Comparison of ENCODE assay signal across 8 cellular contexts in genomic region chr4:153785830-153786721, GRCh38. TPM values are rescaled to one million over a fixed set of nuclear protein-coding genes. Genes with fewer than 3 reads are reported as not detected.
DNase-seq lines count a peak whose midpoint lies in the region; ATAC-seq and TF ChIP-seq lines count a peak whose summit lies in the region.

No MANE protein-coding gene starts in this region.

- peak; percentile 7 for DNase-seq in NCI-H748 (lab: John Stamatoyannopoulos, UW; ENCODE audit: unreplicated experiment)
- no peak for DNase-seq in NCI-H748 treated with DMSO at 0.1 percent for 48 hours (lab: John Stamatoyannopoulos, UW)
- no peak for DNase-seq in NT2/D1 (ENCODE audit: low read depth, low spot score)
- peak; percentile 45 for DNase-seq in epithelial cell of esophagus (ENCODE audit: low read depth)
- DNase-seq in sciatic nerve (ENCODE audit: low spot score), result no peak
- no peak for DNase-seq in activated effector memory CD4-positive, alpha-beta T cell treated with Interleukin-2 at 50 U/mL for 16 hours

- H3K9me3 ChIP-seq in NT2/D1 (ENCODE audit: insufficient read depth, low read length), result no peaks in the 10 kb centered on the region

- intact Hi-C loops in sciatic nerve (cut with DNase I), result no loop called here

- peak overlapping the region in 2 of 21 experiments; percentile 24 to 79 for H3K27ac ChIP-seq in skin epidermis

- H3K36me3 ChIP-seq in NT2/D1 (ENCODE audit: insufficient read depth, insufficient read length, low read length), result peaks cover 31% of the 10 kb centered on the region

- H3K4me1 ChIP-seq in NT2/D1 (ENCODE audit: insufficient read depth, insufficient read length), result peaks cover 3% of the 10 kb centered on the region

- peak overlapping the region; percentile 37 for H3K9ac ChIP-seq in NT2/D1 (ENCODE audit: insufficient read length, low read depth)

- TF ChIP-seq CTCF in epithelial cell of esophagus (IDR thresholded peaks at IDR 0.05; ENCODE audit: insufficient read depth, low read depth, low read length, missing control alignments), result peak; percentile 39

- no peaks in the 10 kb centered on the region for H3K27me3 ChIP-seq in NT2/D1 (ENCODE audit: insufficient read depth, insufficient read length)

- H3K4me3 ChIP-seq in NT2/D1 (ENCODE audit: insufficient read length, low read depth) (peak overlapping the region; percentile 90), epithelial cell of esophagus (ENCODE audit: low read length) (no peak overlapping the region), skin epidermis (peak overlapping the region in 5 of 7 experiments; percentile 23 to 38 (median 32))

- ATAC-seq in HG02973 (IDR thresholded peaks at IDR 0.05; ENCODE audit: unreplicated experiment), result no peak
- no peak for ATAC-seq in sciatic nerve

RNA-seq across cellular contexts. Expression of gene SFRP2, which starts 2.8 kb away (rescaled TPM):
- 126 TPM for total RNA-seq in sciatic nerve

RNA-seq across cellular contexts. Expression of gene RNF175, which starts 26.3 kb away (rescaled TPM):
- total RNA-seq in sciatic nerve, result 2.3 TPM

Comparison
In these comparisons a context has a peak if more than half of its experiments do, and no peak if none do; other contexts are left out.
1. DNase-seq: peak in NCI-H748 (single experiment) and epithelial cell of esophagus (single experiment); none in NCI-H748 treated with DMSO at 0.1 percent for 48 hours (single experiment), NT2/D1 (single experiment), sciatic nerve (single experiment) and activated effector memory CD4-positive, alpha-beta T cell treated with Interleukin-2 at 50 U/mL for 16 hours (single experiment).